In genomic region chr11:78417175-78417887, GRCh38 we compare ENCODE assay signal across 8 cellular contexts. TPM values are rescaled to one million over a fixed set of nuclear protein-coding genes. Genes with fewer than 3 reads are reported as not detected.
DNase-seq lines count a peak whose midpoint lies in the region; FAIRE-seq and TF ChIP-seq lines count a peak whose summit lies in the region.

A gene with protein sequence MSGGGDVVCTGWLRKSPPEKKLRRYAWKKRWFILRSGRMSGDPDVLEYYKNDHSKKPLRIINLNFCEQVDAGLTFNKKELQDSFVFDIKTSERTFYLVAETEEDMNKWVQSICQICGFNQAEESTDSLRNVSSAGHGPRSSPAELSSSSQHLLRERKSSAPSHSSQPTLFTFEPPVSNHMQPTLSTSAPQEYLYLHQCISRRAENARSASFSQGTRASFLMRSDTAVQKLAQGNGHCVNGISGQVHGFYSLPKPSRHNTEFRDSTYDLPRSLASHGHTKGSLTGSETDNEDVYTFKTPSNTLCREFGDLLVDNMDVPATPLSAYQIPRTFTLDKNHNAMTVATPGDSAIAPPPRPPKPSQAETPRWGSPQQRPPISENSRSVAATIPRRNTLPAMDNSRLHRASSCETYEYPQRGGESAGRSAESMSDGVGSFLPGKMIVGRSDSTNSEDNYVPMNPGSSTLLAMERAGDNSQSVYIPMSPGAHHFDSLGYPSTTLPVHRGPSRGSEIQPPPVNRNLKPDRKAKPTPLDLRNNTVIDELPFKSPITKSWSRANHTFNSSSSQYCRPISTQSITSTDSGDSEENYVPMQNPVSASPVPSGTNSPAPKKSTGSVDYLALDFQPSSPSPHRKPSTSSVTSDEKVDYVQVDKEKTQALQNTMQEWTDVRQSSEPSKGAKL (minus strand): TSS chr11:78417820. CDS start chr11:78417720, 100 bp downstream.

- H3K4me3 ChIP-seq in DOHH2 (ENCODE audit: low read length), result peak within 1 kb of the TSS; percentile 80
- H3K4me3 ChIP-seq in HEK293 (ENCODE audit: low read depth, low read length), result peak within 1 kb of the TSS; percentile 63
- peak within 1 kb of the TSS; percentile 66 for H3K4me3 ChIP-seq in brain microvascular endothelial cell (ENCODE audit: low read depth, low read length)
- peak within 1 kb of the TSS; percentile 58 to 81 (median 73) for H3K4me3 ChIP-seq in spleen

- WGBS in spleen, 5 donors, result 0 to 3% (median 1%) methylated on average over 14 to 93 of the region's 93 CpGs

- H3K4me2 ChIP-seq in DOHH2 (ENCODE audit: low read length), result peak within 1 kb of the TSS; percentile 80

- POLR2A ChIA-PET in HEK293 (lab: Yijun Ruan, JAX), result interaction anchor here (0.7 to 1.1 kb wide), 2 partner anchors 157 to 187 kb away, joined by 4 to 8 read pairs; partner anchors contain the start of gene NARS2

- no peak for TF ChIP-seq CTCF in DOHH2 (IDR thresholded peaks at IDR 0.05; ENCODE audit: low read depth, low read length, poor library complexity, severe bottlenecking)
- no peak for TF ChIP-seq CTCF in HEK293 (tag by site-specific recombination; IDR thresholded peaks at IDR 0.05)
- TF ChIP-seq CTCF in brain microvascular endothelial cell (IDR thresholded peaks at IDR 0.05; ENCODE audit: low read depth, low read length, missing control alignments), result no peak
- TF ChIP-seq CTCF in spleen (IDR thresholded peaks at IDR 0.05 in 8 of 11, conservative IDR thresholded peaks at IDR 0.05 in 3 of 11), result peak in 2 of 11 experiments; percentile 30 to 33

- H3K36me3 ChIP-seq in DOHH2 (ENCODE audit: control insufficient read depth, low read length) (no peaks in the 10 kb centered on the region), HEK293 (ENCODE audit: control insufficient read depth in 2 of 2, insufficient read depth in 1 of 2, low read length in 2 of 2) (no peaks in the 10 kb centered on the region), brain microvascular endothelial cell (replicated peaks) (no peaks in the 10 kb centered on the region), spleen (no peaks in the 10 kb centered on the region)

- no peak for FAIRE-seq in HTR-8/SVneo (lab: Jason Lieb, UNC)

- H3K4me1 ChIP-seq in DOHH2 (ENCODE audit: control insufficient read depth, low read length) (peaks cover 30% of the 10 kb centered on the region), HEK293 (ENCODE audit: control insufficient read depth, insufficient read depth, low read length) (no peaks in the 10 kb centered on the region; the same call in 1 of the 2 replicates), spleen (peaks cover 8 to 81% (median 59%) of the 10 kb centered on the region in 6 donors)

- H3K79me2 ChIP-seq in DOHH2 (ENCODE audit: control insufficient read depth, low read length), result no peaks in the 10 kb centered on the region

- H3K9me2 ChIP-seq in DOHH2 (replicated peaks; ENCODE audit: control insufficient read depth, low read length), result no peaks in the 10 kb centered on the region

- H3K27me3 ChIP-seq in DOHH2 (ENCODE audit: control insufficient read depth, low read length) (peaks cover 28% of the 10 kb centered on the region), brain microvascular endothelial cell (replicated peaks) (no peaks in the 10 kb centered on the region), spleen (replicated peaks in 1 of 7) (no peaks in the 10 kb centered on the region)

- CTCF ChIA-PET in HEK293 (lab: Yijun Ruan, JAX), result interaction anchor here (0.6 to 9.6 kb wide), 6 partner anchors 13 to 780 kb away, joined by 3 to 52 read pairs (median 4); partner anchors contain the start of gene CLNS1A

- peaks cover 15% of the 10 kb centered on the region for H3F3A ChIP-seq in DOHH2 (ENCODE audit: control insufficient read depth, insufficient read depth)

- H3K9me3 ChIP-seq in DOHH2 (ENCODE audit: control insufficient read depth, insufficient read depth, low read length) (no peaks in the 10 kb centered on the region), HEK293 (ENCODE audit: control insufficient read depth, insufficient read depth, low read depth, low read length) (no peaks in the 10 kb centered on the region), spleen (no peaks in the 10 kb centered on the region)

- TF ChIP-seq POLR2A in spleen (IDR thresholded peaks at IDR 0.05), result peak in 1 of 3 donors; percentile 12

- intact Hi-C loops in spleen (cut with DNase I; ENCODE audit: low total_unique reads), result loop anchor here (5.0 kb wide), 1 partner anchor 145 kb away; no protein-coding TSS in a partner anchor

- in situ Hi-C loops in brain microvascular endothelial cell (cut with HindIII; ENCODE audit: low pct_ligation_motif_present, low sequenced_read_pairs), result no loop called here

- H3K27ac ChIP-seq in DOHH2 (ENCODE audit: low read depth, low read length) (no peak within 1 kb of the TSS), HEK293 (ENCODE audit: extremely low read depth, low read depth, low read length) (0 out of 2 replicates have a peak within 1 kb of the TSS, but pooled peaks have one; percentile 11), brain microvascular endothelial cell (peak within 1 kb of the TSS; percentile 86), spleen (peak within 1 kb of the TSS; percentile 92 to 100 (median 98))

- H4K20me1 ChIP-seq in DOHH2 (ENCODE audit: control insufficient read depth, insufficient read depth, low read depth, low read length), result no peaks in the 10 kb centered on the region; the same call in 1 of the 2 replicates

- DNase-seq in NCI-H748 (lab: John Stamatoyannopoulos, UW; ENCODE audit: unreplicated experiment) (peak; percentile 73), brain microvascular endothelial cell (no peak), iPS-NIHi7 (ENCODE audit: extremely low spot score) (peak; percentile 20), spleen (peak; percentile 92), HTR-8/SVneo (ENCODE audit: insufficient read length, low spot score) (no peak), NCI-H2029 treated with DMSO at 0.1 percent for 48 hours (lab: John Stamatoyannopoulos, UW) (no peak)

TF ChIP-seq in HEK293, 187 proteins besides CTCF, POLR2A, EP300 and RAD21 (continues in another document):
- TF ChIP-seq KLF1 (tag by site-specific recombination; IDR thresholded peaks at IDR 0.05) (peak; percentile 37), FEZF1 (tag by site-specific recombination; IDR thresholded peaks at IDR 0.05) (no peak), ZNF626 (tag by site-specific recombination; IDR thresholded peaks at IDR 0.05) (no peak), EGR2 (tag by site-specific recombination; IDR thresholded peaks at IDR 0.05; ENCODE audit: low read depth) (no peak), ZNF148 (tag by site-specific recombination; IDR thresholded peaks at IDR 0.05; ENCODE audit: borderline replicate concordance) (no peak), ZNF223 (tag by site-specific recombination; IDR thresholded peaks at IDR 0.05) (no peak)
- TF ChIP-seq, protein P1, sequence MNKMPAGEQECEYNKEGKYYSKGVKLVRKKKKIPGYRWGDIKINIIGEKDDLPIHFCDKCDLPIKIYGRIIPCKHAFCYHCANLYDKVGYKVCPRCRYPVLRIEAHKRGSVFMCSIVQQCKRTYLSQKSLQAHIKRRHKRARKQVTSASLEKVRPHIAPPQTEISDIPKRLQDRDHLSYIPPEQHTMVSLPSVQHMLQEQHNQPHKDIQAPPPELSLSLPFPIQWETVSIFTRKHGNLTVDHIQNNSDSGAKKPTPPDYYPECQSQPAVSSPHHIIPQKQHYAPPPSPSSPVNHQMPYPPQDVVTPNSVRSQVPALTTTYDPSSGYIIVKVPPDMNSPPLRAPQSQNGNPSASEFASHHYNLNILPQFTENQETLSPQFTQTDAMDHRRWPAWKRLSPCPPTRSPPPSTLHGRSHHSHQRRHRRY (tag by site-specific recombination; IDR thresholded peaks at IDR 0.05), result no peak

RNA-seq across cellular contexts. Expression of the gene that starts here (rescaled TPM):
- 10 to 100 TPM; 43.9 to 57.7 (median 50.0) TPM for total RNA-seq in spleen
- 1 to 10 TPM; 2.3 to 6.8 (median 2.5) TPM for polyA plus RNA-seq in spleen

Comparison
In these comparisons a context has a peak if more than half of its experiments do, and no peak if none do; other contexts are left out.
1. DNase-seq: peak in NCI-H748 (single experiment), iPS-NIHi7 (single experiment) and spleen (single experiment); none in brain microvascular endothelial cell (single experiment), HTR-8/SVneo (single experiment) and NCI-H2029 treated with DMSO at 0.1 percent for 48 hours (single experiment).
2. Peak in every context shown above with its lines, with median percentiles within 50 percentile points of each other: H3K4me3 ChIP-seq.